In genomic region chr20:5400164-5400762, GRCh38 we compare ENCODE assay signal across 12 cellular contexts.
A peak's percentile ranks its signal among the peaks of the same experiment; 100 is the strongest.
DNase-seq lines count a peak whose midpoint lies in the region; ATAC-seq and TF ChIP-seq lines count a peak whose summit lies in the region.
"Had no signal": no experiment of that assay in that cellular context is flagged by ENCODE, and none has a peak within 500 bp of the region (broad histone marks: within the 10 kb centered on the region; RNA-seq: fewer than 3 reads in every experiment).

No MANE protein-coding gene starts in this region.

- no peak overlapping the region for H3K9ac ChIP-seq in neural cell (ENCODE audit: low read length)

- no peaks in the 10 kb centered on the region for H3K79me2 ChIP-seq in neural cell (replicated peaks; ENCODE audit: insufficient read depth, low read length)

- TF ChIP-seq CTCF in choroid plexus epithelial cell (conservative IDR thresholded peaks at IDR 0.05; ENCODE audit: low read depth, low read length) (no peak), neural cell (IDR thresholded peaks at IDR 0.05; ENCODE audit: poor library complexity, severe bottlenecking) (no peak)

- ATAC-seq in GM19397 (IDR thresholded peaks at IDR 0.05; ENCODE audit: unreplicated experiment) (no peak), HG02884 (IDR thresholded peaks at IDR 0.05; ENCODE audit: unreplicated experiment) (no peak), GM18907 (IDR thresholded peaks at IDR 0.05; ENCODE audit: unreplicated experiment) (no peak)
- ATAC-seq: activated T-helper 17 cell treated with anti-CD3 and anti-CD28 coated beads, Interleukin-2, amount 50 U/mL, for 72 hours had no signal

- no peak overlapping the region for H3K4me2 ChIP-seq in neural cell (ENCODE audit: low read length)

- no peaks in the 10 kb centered on the region for H4K20me1 ChIP-seq in neural cell (ENCODE audit: insufficient read depth)

- no peaks in the 10 kb centered on the region for H3K9me3 ChIP-seq in neural cell (ENCODE audit: low read length)
- H3K9me3 ChIP-seq: transverse colon had no signal

- H3K4me3 ChIP-seq in choroid plexus epithelial cell (ENCODE audit: low read depth, low read length) = no peak overlapping the region
- no peak overlapping the region for H3K4me3 ChIP-seq in neural cell (ENCODE audit: low read length)
- H3K4me3 ChIP-seq: transverse colon had no signal

- TF ChIP-seq RAD21 in neural cell (conservative IDR thresholded peaks at IDR 0.05) = no peak

- H3K27me3 ChIP-seq in neural cell (ENCODE audit: insufficient read depth, low read depth, low read length) = no peaks in the 10 kb centered on the region
- H3K27me3 ChIP-seq: transverse colon had no signal

- no peaks in the 10 kb centered on the region for H3F3A ChIP-seq in neural cell (ENCODE audit: insufficient read depth, low read length, poor library complexity, severe bottlenecking)

- H3K36me3 ChIP-seq in neural cell (ENCODE audit: insufficient read depth, low read length) = no peaks in the 10 kb centered on the region
- H3K36me3 ChIP-seq: transverse colon had no signal

- no peak overlapping the region for H2AFZ ChIP-seq in neural cell (ENCODE audit: low read depth, low read length)

- no peaks in the 10 kb centered on the region for H3K9me2 ChIP-seq in neural cell (ENCODE audit: insufficient read depth, low read length)

- TF ChIP-seq EP300 in neural cell (conservative IDR thresholded peaks at IDR 0.05; ENCODE audit: poor library complexity, severe bottlenecking) = no peak

- DNase-seq in SIG-M5 treated with dmso at 0.1 percent for 504 hours (lab: John Stamatoyannopoulos, UW; ENCODE audit: unreplicated experiment) (peak; percentile 19), SIG-M5 (lab: John Stamatoyannopoulos, UW) (no peak), NAMALWA (ENCODE audit: low spot score) (peak; percentile 25), choroid plexus epithelial cell (ENCODE audit: low read depth) (peak; percentile 56)
- DNase-seq: effector CD8-positive, alpha-beta T cell; NCI-H345; transverse colon had no signal

- no peak overlapping the region for H3K27ac ChIP-seq in neural cell (ENCODE audit: low read length)
- H3K27ac ChIP-seq: transverse colon had no signal

TF ChIP-seq in neural cell, 6 proteins besides CTCF, POLR2A, EP300 and RAD21:
- TF ChIP-seq MXI1 (conservative IDR thresholded peaks at IDR 0.05; ENCODE audit: poor library complexity, severe bottlenecking) = no peak
- no peak for TF ChIP-seq TAF1 (IDR thresholded peaks at IDR 0.05; ENCODE audit: low read depth)
- TF ChIP-seq SMC3 (conservative IDR thresholded peaks at IDR 0.05; ENCODE audit: poor library complexity) = no peak
- TF ChIP-seq REST (IDR thresholded peaks at IDR 0.05; ENCODE audit: borderline replicate concordance) = peak; percentile 46
- no peak for TF ChIP-seq POLR2AphosphoS5 (IDR thresholded peaks at IDR 0.05)
- no peak for TF ChIP-seq EZH2 (IDR thresholded peaks at IDR 0.05; ENCODE audit: borderline replicate concordance, insufficient read depth, low read length, poor library complexity, severe bottlenecking)
TF ChIP-seq in neural cell: peak in this region for 1.
